9 cellular contexts compared by ENCODE assay signal in the genomic region with DNA sequence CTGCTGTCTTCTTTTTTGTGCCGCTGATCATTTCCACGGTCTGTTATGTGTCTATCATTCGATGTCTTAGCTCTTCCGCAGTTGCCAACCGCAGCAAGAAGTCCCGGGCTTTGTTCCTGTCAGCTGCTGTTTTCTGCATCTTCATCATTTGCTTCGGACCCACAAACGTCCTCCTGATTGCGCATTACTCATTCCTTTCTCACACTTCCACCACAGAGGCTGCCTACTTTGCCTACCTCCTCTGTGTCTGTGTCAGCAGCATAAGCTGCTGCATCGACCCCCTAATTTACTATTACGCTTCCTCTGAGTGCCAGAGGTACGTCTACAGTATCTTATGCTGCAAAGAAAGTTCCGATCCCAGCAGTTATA. TPM values are rescaled to one million over a fixed set of nuclear protein-coding genes. Genes with fewer than 3 reads are reported as not detected.
A peak's percentile ranks its signal among the peaks of the same experiment; 100 is the strongest.
DNase-seq lines count a peak whose midpoint lies in the region; ATAC-seq and TF ChIP-seq lines count a peak whose summit lies in the region.
"Had no signal": no experiment of that assay in that cellular context is flagged by ENCODE, and none has a peak within 500 bp of the region (broad histone marks: within the 10 kb centered on the region; RNA-seq: fewer than 3 reads in every experiment).

No MANE protein-coding gene starts in this region.

- 77 to 82% methylated on average over 7 to 13 of the region's 13 CpGs for WGBS in transverse colon (ENCODE audit: low coverage in 1 of 2), 2 donors
- 91 to 92% methylated on average over 13 of the region's 13 CpGs for WGBS in tibial nerve, 2 donors

- peaks cover 26% of the 10 kb centered on the region for H3K9me3 Mint-ChIP-seq in activated T-helper 2 cell treated with anti-CD3 and anti-CD28 coated beads, Interferon-gamma antibody, Interleukin-2, Interleukin-4, amounts not matched to agents 10 μg/mL and 5 μg/mL and 100 μg/mL, durations not matched to agents 14 hours and 24 hours and 36 hours

- in situ Hi-C loops in transverse colon (cut with MboI; ENCODE audit: low pct_ligation_motif_present in 1 of 4, low pct_unique_long_range_greater_than_20kb in 1 of 4, low sequenced_read_pairs in 3 of 4) (no loop called here), gastrocnemius medialis (cut with MboI; ENCODE audit: low sequenced_read_pairs in 4 of 4) (no loop called here)

- peaks cover 29% of the 10 kb centered on the region for H3K36me3 ChIP-seq in left ventricle myocardium inferior
- H3K36me3 ChIP-seq in transverse colon, result peaks cover 0 to 7% (median 0%) of the 10 kb centered on the region in 4 donors
- no peaks in the 10 kb centered on the region for H3K36me3 ChIP-seq in gastrocnemius medialis
- H3K36me3 ChIP-seq in tibial nerve, result peaks cover 0 to 10% (median 0%) of the 10 kb centered on the region in 3 donors

- TF ChIP-seq CTCF in left ventricle myocardium inferior (IDR thresholded peaks at IDR 0.05; ENCODE audit: borderline replicate concordance) (no peak), transverse colon (IDR thresholded peaks at IDR 0.05) (no peak), gastrocnemius medialis (IDR thresholded peaks at IDR 0.05 in 4 of 5, conservative IDR thresholded peaks at IDR 0.05 in 1 of 5) (no peak), tibial nerve (IDR thresholded peaks at IDR 0.05) (no peak)

- DNase-seq in left cardiac atrium (no peak), left ventricle myocardium inferior (no peak), transverse colon (peak; percentile 47), HuH-7.5 (ENCODE audit: low spot score) (no peak), gastrocnemius medialis (no peak), tibial nerve (ENCODE audit: low spot score in 2 of 2) (no peak)
- no peak for DNase-seq in activated T-helper 2 cell treated with anti-CD3 and anti-CD28 coated beads, Interferon-gamma antibody, Interleukin-2, Interleukin-4, amounts not matched to agents 10 μg/mL and 5 μg/mL and 100 μg/mL, durations not matched to agents 14 hours and 24 hours and 36 hours (ENCODE audit: low spot score)

- peaks cover 26% of the 10 kb centered on the region for H3K36me3 Mint-ChIP-seq in activated T-helper 2 cell treated with anti-CD3 and anti-CD28 coated beads, Interferon-gamma antibody, Interleukin-2, Interleukin-4, amounts not matched to agents 10 μg/mL and 5 μg/mL and 100 μg/mL, durations not matched to agents 14 hours and 24 hours and 36 hours (ENCODE audit: low read depth)

- ATAC-seq in left cardiac atrium (peak; percentile 23 to 59), HG03521 (IDR thresholded peaks at IDR 0.05; ENCODE audit: unreplicated experiment) (peak; percentile 77), gastrocnemius medialis (no peak)

- H3K27ac Mint-ChIP-seq in activated T-helper 2 cell treated with anti-CD3 and anti-CD28 coated beads, Interferon-gamma antibody, Interleukin-2, Interleukin-4, amounts not matched to agents 10 μg/mL and 5 μg/mL and 100 μg/mL, durations not matched to agents 14 hours and 24 hours and 36 hours, result peak overlapping the region; percentile 2
- H3K27ac Mint-ChIP-seq: mesothelial cell of epicardium had no signal

- no peaks in the 10 kb centered on the region for H3K27me3 Mint-ChIP-seq in activated T-helper 2 cell treated with anti-CD3 and anti-CD28 coated beads, Interferon-gamma antibody, Interleukin-2, Interleukin-4, amounts not matched to agents 10 μg/mL and 5 μg/mL and 100 μg/mL, durations not matched to agents 14 hours and 24 hours and 36 hours (ENCODE audit: low read depth)

- TF ChIP-seq POLR2A in transverse colon (IDR thresholded peaks at IDR 0.05) (peak; percentile 11), gastrocnemius medialis (IDR thresholded peaks at IDR 0.05) (no peak), tibial nerve (IDR thresholded peaks at IDR 0.05) (no peak)

- no peaks in the 10 kb centered on the region for H3K27me3 ChIP-seq in left ventricle myocardium inferior (ENCODE audit: low read depth)
- H3K27me3 ChIP-seq in transverse colon, result no peaks in the 10 kb centered on the region
- H3K27me3 ChIP-seq in gastrocnemius medialis, result no peaks in the 10 kb centered on the region
- H3K27me3 ChIP-seq in tibial nerve, result no peaks in the 10 kb centered on the region

- peaks cover 28% of the 10 kb centered on the region for H3K9me3 ChIP-seq in left ventricle myocardium inferior (replicated peaks)
- peaks cover 10 to 18% of the 10 kb centered on the region in 2 donors for H3K9me3 ChIP-seq in transverse colon
- H3K9me3 ChIP-seq in gastrocnemius medialis, result peaks cover 0 to 10% (median 9%) of the 10 kb centered on the region in 3 donors
- H3K9me3 ChIP-seq in tibial nerve, result peaks cover 0 to 27% (median 10%) of the 10 kb centered on the region in 4 donors

- H3K27ac ChIP-seq in left ventricle myocardium inferior (replicated peaks) (no peak overlapping the region), transverse colon (peak overlapping the region; percentile 38 to 66 (median 50)), gastrocnemius medialis (no peak overlapping the region), tibial nerve (peak overlapping the region in 1 of 4 donors; percentile 38)

- H3K4me1 ChIP-seq in left ventricle myocardium inferior (peaks cover 5% of the 10 kb centered on the region), transverse colon (peaks cover 0 to 5% (median 0%) of the 10 kb centered on the region in 4 donors), gastrocnemius medialis (peaks cover 0 to under 1% of the 10 kb centered on the region in 2 donors), tibial nerve (no peaks in the 10 kb centered on the region)

- intact Hi-C loops in left cardiac atrium (cut with DNase I), result no loop called here
- intact Hi-C loops in left ventricle myocardium inferior (cut with micrococcal nuclease), result no loop called here
- intact Hi-C loops in activated T-helper 2 cell treated with anti-CD3 and anti-CD28 coated beads, Interferon-gamma antibody, Interleukin-2, Interleukin-4, amounts not matched to agents 10 μg/mL and 5 μg/mL and 100 μg/mL, durations not matched to agents 14 hours and 24 hours and 36 hours (cut with micrococcal nuclease), result no loop called here
- intact Hi-C loops in transverse colon (cut with DNase I; ENCODE audit: low total_unique reads), result no loop called here
- intact Hi-C loops in gastrocnemius medialis (cut with DNase I; ENCODE audit: low total_unique reads), result no loop called here

- H3K4me3 Mint-ChIP-seq in activated T-helper 2 cell treated with anti-CD3 and anti-CD28 coated beads, Interferon-gamma antibody, Interleukin-2, Interleukin-4, amounts not matched to agents 10 μg/mL and 5 μg/mL and 100 μg/mL, durations not matched to agents 14 hours and 24 hours and 36 hours (ENCODE audit: low read depth), result no peak overlapping the region
- H3K4me3 Mint-ChIP-seq: mesothelial cell of epicardium had no signal

- H3K4me3 ChIP-seq in left ventricle myocardium inferior, result no peak overlapping the region
- H3K4me3 ChIP-seq in transverse colon, result no peak overlapping the region
- H3K4me3 ChIP-seq in gastrocnemius medialis, result no peak overlapping the region
- no peak overlapping the region for H3K4me3 ChIP-seq in tibial nerve

- TF ChIP-seq EP300 in transverse colon (IDR thresholded peaks at IDR 0.05; ENCODE audit: low read depth) (no peak), tibial nerve (IDR thresholded peaks at IDR 0.05) (no peak)

- peaks cover 9% of the 10 kb centered on the region for H3K4me1 Mint-ChIP-seq in activated T-helper 2 cell treated with anti-CD3 and anti-CD28 coated beads, Interferon-gamma antibody, Interleukin-2, Interleukin-4, amounts not matched to agents 10 μg/mL and 5 μg/mL and 100 μg/mL, durations not matched to agents 14 hours and 24 hours and 36 hours (ENCODE audit: low read depth)

RNA-seq across cellular contexts. Expression of a gene that starts 17.1 kb away (rescaled TPM):
- total RNA-seq in left cardiac atrium (10 to 100 TPM in 1 of 2 donors, 1 to 10 TPM in 1; 6.5 to 16.0 TPM), left ventricle myocardium inferior (9.4 TPM), transverse colon (10 to 100 TPM in 1 of 4 donors, 1 to 10 TPM in 2, under 1 TPM in 1; 0.75 to 10.7 (median 6.8) TPM), gastrocnemius medialis (1 to 10 TPM; 2.4 to 4.2 (median 3.8) TPM), tibial nerve (10 to 100 TPM in 1 of 4 donors, 1 to 10 TPM in 3; 2.5 to 12.6 (median 6.2) TPM)
- 2.8 and 3.3 TPM in 2 replicates for total RNA-seq in activated T-helper 2 cell treated with anti-CD3 and anti-CD28 coated beads, Interferon-gamma antibody, Interleukin-2, Interleukin-4, amounts not matched to agents 10 μg/mL and 5 μg/mL and 100 μg/mL, durations not matched to agents 14 hours and 24 hours and 36 hours

Comparison
In these comparisons a context has a peak if more than half of its experiments do, and no peak if none do; other contexts are left out.
1. ATAC-seq: peak in left cardiac atrium (2 of 2) and HG03521 (single experiment); none in gastrocnemius medialis (0 of 2).
2. H3K27ac ChIP-seq: peak in transverse colon (4 of 4); none in left ventricle myocardium inferior (single experiment) and gastrocnemius medialis (0 of 4).